Comparison of ENCODE assay signal across 9 cellular contexts in the genomic region with DNA sequence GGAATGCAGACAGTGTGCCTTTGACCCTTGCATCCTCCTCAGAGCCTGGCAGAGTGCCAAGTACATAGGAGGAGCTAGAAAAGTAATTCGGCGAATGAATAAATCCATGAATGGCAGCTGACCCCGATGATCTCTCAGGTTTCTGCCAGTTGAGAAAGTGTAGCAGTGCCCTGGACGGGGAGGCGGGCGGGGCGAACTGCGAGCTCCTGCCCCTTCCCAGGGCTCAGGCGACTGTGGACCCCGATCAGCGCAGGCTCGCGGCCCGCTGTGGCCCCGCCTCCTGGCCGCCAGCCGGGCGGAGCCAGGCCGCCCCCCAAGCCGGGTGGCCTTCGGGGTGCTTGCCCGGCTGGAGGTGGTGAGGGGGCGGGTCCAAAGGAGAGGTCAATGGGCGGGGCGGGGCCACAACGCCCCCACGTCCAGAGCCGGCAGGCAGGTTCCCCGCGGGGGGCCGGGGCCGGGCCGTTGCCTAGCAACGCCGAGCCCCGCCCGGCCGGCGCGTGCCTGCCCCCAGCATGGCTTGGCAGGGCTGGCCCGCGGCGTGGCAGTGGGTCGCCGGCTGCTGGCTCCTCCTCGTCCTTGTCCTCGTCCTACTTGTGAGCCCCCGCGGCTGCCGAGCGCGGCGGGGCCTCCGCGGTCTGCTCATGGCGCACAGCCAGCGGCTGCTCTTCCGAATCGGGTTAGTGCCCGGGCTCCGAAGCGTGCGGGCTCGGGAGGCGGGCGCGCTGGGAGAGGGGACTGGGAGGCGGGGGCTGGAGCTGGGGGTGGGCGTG. TPM values are rescaled to one million over a fixed set of nuclear protein-coding genes. Genes with fewer than 3 reads are reported as not detected.
A peak's percentile ranks its signal among the peaks of the same experiment; 100 is the strongest.
DNase-seq lines count a peak whose midpoint lies in the region; ATAC-seq, FAIRE-seq and TF ChIP-seq lines count a peak whose summit lies in the region.
"Had no signal": no experiment of that assay in that cellular context is flagged by ENCODE, and none has a peak within 500 bp of the region (broad histone marks: within the 10 kb centered on the region; RNA-seq: fewer than 3 reads in every experiment).

No MANE protein-coding gene starts in this region.

- H2AK5ac ChIP-seq in H1 (ENCODE audit: low read depth, low read length) (no peak overlapping the region), mesendoderm (ENCODE audit: low read length) (no peak overlapping the region)

- H3K27me3 Mint-ChIP-seq in activated CD8-positive, alpha-beta T cell treated with anti-CD3 and anti-CD28 coated beads for 36 hours, result no peaks in the 10 kb centered on the region

- peak overlapping the region; percentile 94 to 98 for H3K4me2 ChIP-seq in H1 (ENCODE audit: insufficient read depth in 1 of 2, low read depth in 2 of 2, low read length in 2 of 2)
- H3K4me2 ChIP-seq in mesendoderm (ENCODE audit: low read length), result peak overlapping the region; percentile 73

- no peak for TF ChIP-seq RAD21 in H1 (IDR thresholded peaks at IDR 0.05 in 1 of 2, conservative IDR thresholded peaks at IDR 0.05 in 1 of 2; ENCODE audit: low read depth in 2 of 2, low read length in 2 of 2)

- TF ChIP-seq EP300 in H1 (IDR thresholded peaks at IDR 0.05; ENCODE audit: borderline replicate concordance in 1 of 2, low read depth in 2 of 2, low read length in 2 of 2), result peak in 1 of 2 experiments; percentile 15; a peak in 1 of 3 replicates

- H2BK15ac ChIP-seq in H1 (ENCODE audit: low read length) (0 out of 2 replicates have a peak overlapping the region, but pooled peaks have one; percentile 88), mesendoderm (replicated peaks; ENCODE audit: low read depth) (no peak overlapping the region)

- peak overlapping the region; percentile 80 for H2BK12ac ChIP-seq in H1 (ENCODE audit: low read depth, low read length)

- peaks cover 31% of the 10 kb centered on the region for H3K4me1 Mint-ChIP-seq in activated CD8-positive, alpha-beta T cell treated with anti-CD3 and anti-CD28 coated beads for 36 hours (ENCODE audit: low read depth)

- H2BK120ac ChIP-seq in H1 (replicated peaks; ENCODE audit: low read depth, low read length) (no peak overlapping the region), mesendoderm (ENCODE audit: low read depth, low read length) (no peak overlapping the region)

- peak; percentile 88 for DNase-seq in BE2C
- DNase-seq in NCI-H524 treated with DMSO at 0.1 percent for 48 hours (lab: John Stamatoyannopoulos, UW), result peak; percentile 32
- peak; percentile 50 for DNase-seq in activated CD8-positive, alpha-beta T cell treated with anti-CD3 and anti-CD28 coated beads for 36 hours
- DNase-seq in H1 (ENCODE audit: low read depth in 1 of 2, low spot score in 2 of 2), result peak; percentile 79 to 95
- DNase-seq in mesendoderm, result peak; percentile 92
- DNase-seq in stimulated activated CD8-positive, alpha-beta memory T cell treated with anti-CD3 and anti-CD28 coated beads, Interleukin-15, amount 100 ng/mL, for 24 hours (ENCODE audit: low read depth), result peak; percentile 18

- CTCF ChIA-PET in activated CD8-positive, alpha-beta T cell treated with anti-CD3 and anti-CD28 coated beads for 36 hours (lab: Charles Lee), result interaction anchor here (0.8 to 2.2 kb wide), 4 partner anchors 20 to 131 kb away, joined by 3 to 7 read pairs (median 4); partner anchors contain the start of gene CATIP
- CTCF ChIA-PET in H1 (lab: Charles Lee; ENCODE audit: partially characterized antibody), result interaction anchor here (0.5 to 5.8 kb wide), 12 partner anchors 11 to 82 kb away, joined by 3 to 39 read pairs (median 4); partner anchors contain the start of gene CATIP

- H2BK5ac ChIP-seq in H1 (ENCODE audit: low read depth, low read length) (peak overlapping the region; percentile 84; the same call in 1 of the 2 replicates), mesendoderm (ENCODE audit: low read length) (no peak overlapping the region)

- H3K14ac ChIP-seq in H1 (ENCODE audit: insufficient read length), result no peak overlapping the region

- FAIRE-seq in H1 (lab: Jason Lieb, UNC), result no peak

- intact Hi-C loops in activated CD8-positive, alpha-beta T cell treated with anti-CD3 and anti-CD28 coated beads for 36 hours (cut with micrococcal nuclease), result no loop called here

- H3K9me3 ChIP-seq in BE2C, result no peaks in the 10 kb centered on the region
- H3K9me3 ChIP-seq in H1 (ENCODE audit: insufficient read depth in 2 of 2, low read depth in 1 of 2, low read length in 1 of 2), result no peaks in the 10 kb centered on the region

- no peaks in the 10 kb centered on the region for H3K79me1 ChIP-seq in H1 (ENCODE audit: low read depth, low read length)
- no peaks in the 10 kb centered on the region for H3K79me1 ChIP-seq in mesendoderm (ENCODE audit: low read length)

- H3K4me1 ChIP-seq in BE2C, result peaks cover 27% of the 10 kb centered on the region
- peaks cover 5 to 28% (median 20%) of the 10 kb centered on the region in 4 experiments for H3K4me1 ChIP-seq in H1 (replicated peaks in 1 of 4; ENCODE audit: control insufficient read depth in 3 of 4, insufficient read depth in 4 of 4, low read length in 3 of 4)
- H3K4me1 ChIP-seq in mesendoderm (ENCODE audit: control insufficient read depth, low read depth, low read length), result peaks cover 11% of the 10 kb centered on the region

- peak overlapping the region; percentile 68 for H4K91ac ChIP-seq in H1 (replicated peaks; ENCODE audit: insufficient read length, low read length)

- H3K23ac ChIP-seq in H1 (ENCODE audit: insufficient read length), result no peak overlapping the region
- H3K23ac ChIP-seq in mesendoderm (ENCODE audit: low read length), result no peak overlapping the region

- no peaks in the 10 kb centered on the region for H3K36me3 Mint-ChIP-seq in activated CD8-positive, alpha-beta T cell treated with anti-CD3 and anti-CD28 coated beads for 36 hours (ENCODE audit: low read depth)

- H4K20me1 ChIP-seq in H1 (replicated peaks in 1 of 2; ENCODE audit: control insufficient read depth in 1 of 2, insufficient read depth in 2 of 2, low read length in 2 of 2), result no peaks in the 10 kb centered on the region

- TF ChIP-seq CTCF in BE2C (IDR thresholded peaks at IDR 0.05; ENCODE audit: low read depth, low read length) (no peak), H1 (IDR thresholded peaks at IDR 0.05; ENCODE audit: control extremely low read depth in 1 of 3, insufficient read depth in 1 of 3, low read depth in 1 of 3, low read length in 3 of 3) (no peak; a peak in 1 of 4 replicates)
- TF ChIP-seq CTCF in activated CD8-positive, alpha-beta T cell treated with anti-CD3 and anti-CD28 coated beads for 36 hours (IDR thresholded peaks at IDR 0.05), result no peak

- peak overlapping the region; percentile 28; the same call in 1 of the 2 replicates for H2AFZ ChIP-seq in H1 (ENCODE audit: low read length)

- POLR2A ChIA-PET in activated CD8-positive, alpha-beta T cell treated with anti-CD3 and anti-CD28 coated beads for 36 hours (lab: Charles Lee), result interaction anchor here (0.7 to 1.5 kb wide), 2 partner anchors 13 to 21 kb away, joined by 4 to 5 read pairs; no protein-coding TSS in a partner anchor
- POLR2A ChIA-PET in H1 (lab: Charles Lee; ENCODE audit: partially characterized antibody), result interaction anchor here (0.6 to 2.5 kb wide), 14 partner anchors 10 to 99 kb away, joined by 3 to 13 read pairs (median 4); partner anchors contain the start of genes AAMP and PNKD

- peak; percentile 81 for ATAC-seq in HG03432 (IDR thresholded peaks at IDR 0.05; ENCODE audit: unreplicated experiment)
- ATAC-seq in activated CD8-positive, alpha-beta T cell treated with anti-CD3 and anti-CD28 coated beads for 36 hours, result peak; percentile 78

- no peak overlapping the region for H2BK20ac ChIP-seq in H1 (ENCODE audit: low read length)

- H3K56ac ChIP-seq in H1 (replicated peaks; ENCODE audit: insufficient read length, low read depth, low read length) (no peak overlapping the region), mesendoderm (ENCODE audit: low read length) (peak overlapping the region; percentile 95)

- H4K5ac ChIP-seq in H1 (ENCODE audit: insufficient read length, low read depth, low read length), result peak overlapping the region; percentile 96
- H4K5ac ChIP-seq in mesendoderm (ENCODE audit: low read length), result no peak overlapping the region

- TF ChIP-seq POLR2A in GM19193 (IDR thresholded peaks at IDR 0.05; ENCODE audit: extremely low read depth, insufficient read depth, insufficient read length) (peak; percentile 50), H1 (IDR thresholded peaks at IDR 0.05; ENCODE audit: control extremely low read depth in 1 of 2, low read depth in 2 of 2, low read length in 2 of 2) (peak in 1 of 2 experiments; percentile 38; a peak in 1 of 3 replicates)

- 3% methylated on average over 22 of the region's 69 CpGs; no CpG with 5 or more reads in 1 of the 2 experiments for WGBS in H1 (ENCODE audit: extremely low coverage in 1 of 2, insufficient coverage in 1 of 2, insufficient read length in 1 of 2, insufficient replicate concordance in 2 of 2, low coverage in 1 of 2, low lambda C conversion rate in 2 of 2, missing lambda C conversion rate in 1 of 2), 2 experiments
- WGBS in mesendoderm (ENCODE audit: extremely low coverage, insufficient coverage, low lambda C conversion rate), result no CpG with 5 or more reads among the region's 69 CpGs

- no peak overlapping the region for H3K27ac Mint-ChIP-seq in activated CD8-positive, alpha-beta T cell treated with anti-CD3 and anti-CD28 coated beads for 36 hours

- H4K8ac ChIP-seq in H1 (ENCODE audit: extremely low read depth, insufficient read depth, low read length), result peak overlapping the region; percentile 82; the same call in 1 of the 2 replicates
- no peak overlapping the region for H4K8ac ChIP-seq in mesendoderm (ENCODE audit: low read depth, low read length)

- H3K27me3 ChIP-seq in BE2C (no peaks in the 10 kb centered on the region), H1 (replicated peaks in 1 of 4; ENCODE audit: control insufficient read depth in 3 of 4, extremely low read depth in 1 of 4, insufficient read depth in 3 of 4, low read length in 3 of 4) (no peaks in the 10 kb centered on the region), mesendoderm (ENCODE audit: insufficient read depth, low read length, poor library complexity) (no peaks in the 10 kb centered on the region)

- H3K9me3 Mint-ChIP-seq in activated CD8-positive, alpha-beta T cell treated with anti-CD3 and anti-CD28 coated beads for 36 hours, result no peaks in the 10 kb centered on the region

- H3K79me2 ChIP-seq in H1 (ENCODE audit: control insufficient read depth in 1 of 2, insufficient read depth in 2 of 2, low read length in 2 of 2) (no peaks in the 10 kb centered on the region), mesendoderm (ENCODE audit: control insufficient read depth, insufficient read depth, low read length) (no peaks in the 10 kb centered on the region)

- H3K27ac ChIP-seq in H1 (ENCODE audit: low read depth, low read length) (no peak overlapping the region), mesendoderm (ENCODE audit: low read depth, low read length) (peak overlapping the region; percentile 68)

- H3K18ac ChIP-seq in H1 (ENCODE audit: extremely low read depth, low read length) (peak overlapping the region; percentile 96), mesendoderm (ENCODE audit: low read length) (peak overlapping the region; percentile 57)

- no peaks in the 10 kb centered on the region for H3K36me3 ChIP-seq in BE2C
- no peaks in the 10 kb centered on the region for H3K36me3 ChIP-seq in H1 (ENCODE audit: control insufficient read depth in 2 of 4, insufficient read depth in 4 of 4, low read length in 3 of 4)
- no peaks in the 10 kb centered on the region for H3K36me3 ChIP-seq in mesendoderm (ENCODE audit: control insufficient read depth, insufficient read depth, low read length)

- no peak overlapping the region for H3K4ac ChIP-seq in H1 (replicated peaks; ENCODE audit: insufficient read length, low read depth, low read length)
- H3K4ac ChIP-seq in mesendoderm (ENCODE audit: low read depth, low read length), result no peak overlapping the region

- H3K9ac ChIP-seq in H1 (replicated peaks in 1 of 4; ENCODE audit: extremely low read depth in 1 of 4, low read depth in 3 of 4, low read length in 3 of 4), result peak overlapping the region in 2 of 4 experiments; percentile 38 to 45; a peak in 2 of 7 replicates
- peak overlapping the region; percentile 75 for H3K9ac ChIP-seq in mesendoderm (ENCODE audit: low read length)

- peaks cover 12% of the 10 kb centered on the region; the same call in 1 of the 2 replicates for H3K23me2 ChIP-seq in H1 (ENCODE audit: low read depth, low read length)

- peak overlapping the region; percentile 77 for H3K4me3 Mint-ChIP-seq in activated CD8-positive, alpha-beta T cell treated with anti-CD3 and anti-CD28 coated beads for 36 hours

- peak overlapping the region; percentile 68 for H3K4me3 ChIP-seq in BE2C (ENCODE audit: low read depth, low read length)
- H3K4me3 ChIP-seq in H1 (ENCODE audit: extremely low read depth in 1 of 4, insufficient read depth in 2 of 4, low read depth in 3 of 4, low read length in 4 of 4), result peak overlapping the region; percentile 65 to 81 (median 73)
- peak overlapping the region; percentile 69 for H3K4me3 ChIP-seq in mesendoderm (ENCODE audit: low read length)

RNA-seq across cellular contexts. Expression of gene TMBIM1, which starts 30.6 kb away (rescaled TPM):
- 3.5 TPM for polyA plus RNA-seq in BE2C (2012; ENCODE audit: insufficient read depth, insufficient read length, low read depth)
- total RNA-seq in activated CD8-positive, alpha-beta T cell treated with anti-CD3 and anti-CD28 coated beads for 36 hours, result 10 to 100 TPM; 53.5 to 57.9 TPM
- 22.1 and 24.5 TPM in 2 replicates for total RNA-seq in H1 (2021; fragmentation: NEBNext Ultra II Directional; extraction: Animal tissue kit (Norgen Biotek cat#: 25700))
- 36.8 and 43.6 TPM in 2 replicates for polyA plus RNA-seq in H1 (2011; rRNA removed)
- polyA plus RNA-seq in H1 (2011; cell fraction: cytosol; rRNA removed), result 23.4 TPM
- 42.4 TPM for polyA plus RNA-seq in H1 (2011; cell fraction: nucleus; rRNA removed)
- polyA plus RNA-seq in H1 (2012, experiment 1 of 2), result 24.9 to 38.2 TPM (median 34.3 TPM) in 4 replicates
- polyA plus RNA-seq in H1 (2012, experiment 2 of 2), result 42.7 TPM
- 36.6 TPM for polyA plus RNA-seq in H1 (2013, experiment 1 of 2)
- 40.2 TPM for polyA plus RNA-seq in H1 (2013, experiment 2 of 2)
- 37.0 and 45.4 TPM in 2 replicates for polyA minus RNA-seq in H1 (2011; rRNA and poly(A)+ RNA removed)
- 12.4 TPM for polyA minus RNA-seq in H1 (2011; cell fraction: cytosol; rRNA and poly(A)+ RNA removed)
- polyA minus RNA-seq in H1 (2011; cell fraction: nucleus; rRNA and poly(A)+ RNA removed), result 11.7 TPM
- polyA plus RNA-seq in mesendoderm (2013, experiment 1 of 2), result 20.7 TPM
- 17.9 TPM for polyA plus RNA-seq in mesendoderm (2013, experiment 2 of 2)

RNA-seq across cellular contexts. Expression of gene CATIP, which starts 33.7 kb away (rescaled TPM):
- not detected for polyA plus RNA-seq in BE2C (2012; ENCODE audit: insufficient read depth, insufficient read length, low read depth)
- not detected for total RNA-seq in activated CD8-positive, alpha-beta T cell treated with anti-CD3 and anti-CD28 coated beads for 36 hours
- not detected in 2 replicates for total RNA-seq in H1 (2021; fragmentation: NEBNext Ultra II Directional; extraction: Animal tissue kit (Norgen Biotek cat#: 25700))
- polyA plus RNA-seq in H1 (2011; rRNA removed), result not detected in 2 replicates
- 0.27 TPM for polyA plus RNA-seq in H1 (2011; cell fraction: cytosol; rRNA removed)
- 0.87 TPM for polyA plus RNA-seq in H1 (2011; cell fraction: nucleus; rRNA removed)
- 0.16 to 0.34 TPM in 2 of 4 replicates, not detected in the others for polyA plus RNA-seq in H1 (2012, experiment 1 of 2)
- not detected for polyA plus RNA-seq in H1 (2012, experiment 2 of 2)
- polyA plus RNA-seq in H1 (2013, experiment 1 of 2), result not detected
- 0.07 TPM for polyA plus RNA-seq in H1 (2013, experiment 2 of 2)
- 0.60 TPM in 1 of 2 replicates, not detected in the other for polyA minus RNA-seq in H1 (2011; rRNA and poly(A)+ RNA removed)
- polyA minus RNA-seq in H1 (2011; cell fraction: cytosol; rRNA and poly(A)+ RNA removed), result not detected
- not detected for polyA minus RNA-seq in H1 (2011; cell fraction: nucleus; rRNA and poly(A)+ RNA removed)
- not detected for polyA plus RNA-seq in mesendoderm (2013, experiment 1 of 2)
- polyA plus RNA-seq in mesendoderm (2013, experiment 2 of 2), result not detected
- total RNA-seq: T-helper 1 cell treated with Interleukin-12 subunit alpha and Interleukin-12 subunit beta and Interleukin-4 antibody, amounts not matched to agents 30 ng/mL and 1 ng/mL, for 36 hours had no signal

RNA-seq across cellular contexts. Expression of gene PNKD, which starts 52.6 kb away (rescaled TPM):
- 212 TPM for polyA plus RNA-seq in BE2C (2012; ENCODE audit: insufficient read depth, insufficient read length, low read depth)
- 10 to 100 TPM; 19.8 to 24.4 TPM for total RNA-seq in activated CD8-positive, alpha-beta T cell treated with anti-CD3 and anti-CD28 coated beads for 36 hours
- 43.9 and 44.4 TPM in 2 replicates for total RNA-seq in H1 (2021; fragmentation: NEBNext Ultra II Directional; extraction: Animal tissue kit (Norgen Biotek cat#: 25700))
- polyA plus RNA-seq in H1 (2011; rRNA removed), result 65.4 and 83.4 TPM in 2 replicates
- polyA plus RNA-seq in H1 (2011; cell fraction: cytosol; rRNA removed), result 61.9 TPM
- 67.0 TPM for polyA plus RNA-seq in H1 (2011; cell fraction: nucleus; rRNA removed)
- 53.5 to 61.6 TPM (median 57.9 TPM) in 4 replicates for polyA plus RNA-seq in H1 (2012, experiment 1 of 2)
- 48.8 TPM for polyA plus RNA-seq in H1 (2012, experiment 2 of 2)
- 55.6 TPM for polyA plus RNA-seq in H1 (2013, experiment 1 of 2)
- polyA plus RNA-seq in H1 (2013, experiment 2 of 2), result 58.0 TPM
- polyA minus RNA-seq in H1 (2011; rRNA and poly(A)+ RNA removed), result 15.9 and 16.8 TPM in 2 replicates
- polyA minus RNA-seq in H1 (2011; cell fraction: cytosol; rRNA and poly(A)+ RNA removed), result 5.7 TPM
- 13.5 TPM for polyA minus RNA-seq in H1 (2011; cell fraction: nucleus; rRNA and poly(A)+ RNA removed)
- polyA plus RNA-seq in mesendoderm (2013, experiment 1 of 2), result 36.7 TPM
- 36.3 TPM for polyA plus RNA-seq in mesendoderm (2013, experiment 2 of 2)

RNA-seq across cellular contexts. Expression of gene AAMP, which starts 53.0 kb away (rescaled TPM):
- 322 TPM for polyA plus RNA-seq in BE2C (2012; ENCODE audit: insufficient read depth, insufficient read length, low read depth)
- total RNA-seq in activated CD8-positive, alpha-beta T cell treated with anti-CD3 and anti-CD28 coated beads for 36 hours, result 10 to 100 TPM; 75.8 to 82.8 TPM
- 119 and 125 TPM in 2 replicates for total RNA-seq in H1 (2021; fragmentation: NEBNext Ultra II Directional; extraction: Animal tissue kit (Norgen Biotek cat#: 25700))
- 119 and 192 TPM in 2 replicates for polyA plus RNA-seq in H1 (2011; rRNA removed)
- 160 TPM for polyA plus RNA-seq in H1 (2011; cell fraction: cytosol; rRNA removed)
- polyA plus RNA-seq in H1 (2011; cell fraction: nucleus; rRNA removed), result 186 TPM
- 134 to 150 TPM (median 145 TPM) in 4 replicates for polyA plus RNA-seq in H1 (2012, experiment 1 of 2)
- polyA plus RNA-seq in H1 (2012, experiment 2 of 2), result 97.6 TPM
- polyA plus RNA-seq in H1 (2013, experiment 1 of 2), result 53.4 TPM
- 54.8 TPM for polyA plus RNA-seq in H1 (2013, experiment 2 of 2)
- polyA minus RNA-seq in H1 (2011; rRNA and poly(A)+ RNA removed), result 67.0 and 74.5 TPM in 2 replicates
- polyA minus RNA-seq in H1 (2011; cell fraction: cytosol; rRNA and poly(A)+ RNA removed), result 57.8 TPM
- polyA minus RNA-seq in H1 (2011; cell fraction: nucleus; rRNA and poly(A)+ RNA removed), result 29.8 TPM
- polyA plus RNA-seq in mesendoderm (2013, experiment 1 of 2), result 63.9 TPM
- 62.4 TPM for polyA plus RNA-seq in mesendoderm (2013, experiment 2 of 2)

RNA-seq across cellular contexts. Expression of gene SLC11A1, which starts 59.1 kb away (rescaled TPM):
- polyA plus RNA-seq in BE2C (2012; ENCODE audit: insufficient read depth, insufficient read length, low read depth), result 1.4 TPM
- under 1 TPM; 0.13 to 0.23 TPM for total RNA-seq in activated CD8-positive, alpha-beta T cell treated with anti-CD3 and anti-CD28 coated beads for 36 hours
- 0.21 and 0.43 TPM in 2 replicates for total RNA-seq in H1 (2021; fragmentation: NEBNext Ultra II Directional; extraction: Animal tissue kit (Norgen Biotek cat#: 25700))
- polyA plus RNA-seq in H1 (2011; rRNA removed), result 0.13 and 0.20 TPM in 2 replicates
- polyA plus RNA-seq in H1 (2011; cell fraction: cytosol; rRNA removed), result 0.05 TPM
- 0.36 TPM for polyA plus RNA-seq in H1 (2011; cell fraction: nucleus; rRNA removed)
- 0.07 to 0.27 TPM (median 0.08 TPM) in 3 of 4 replicates, not detected in the other for polyA plus RNA-seq in H1 (2012, experiment 1 of 2)
- 0.07 TPM for polyA plus RNA-seq in H1 (2012, experiment 2 of 2)
- polyA plus RNA-seq in H1 (2013, experiment 1 of 2), result 0.12 TPM
- 0.09 TPM for polyA plus RNA-seq in H1 (2013, experiment 2 of 2)
- 0.05 TPM in 1 of 2 replicates, not detected in the other for polyA minus RNA-seq in H1 (2011; rRNA and poly(A)+ RNA removed)
- polyA minus RNA-seq in H1 (2011; cell fraction: cytosol; rRNA and poly(A)+ RNA removed), result not detected
- 1.3 TPM for polyA minus RNA-seq in H1 (2011; cell fraction: nucleus; rRNA and poly(A)+ RNA removed)
- 0.04 TPM for polyA plus RNA-seq in mesendoderm (2013, experiment 1 of 2)
- polyA plus RNA-seq in mesendoderm (2013, experiment 2 of 2), result 0.04 TPM

Comparison
In these comparisons a context has a peak if more than half of its experiments do, and no peak if none do; other contexts are left out.
1. DNase-seq: peak in every context shown above with its lines; median percentile 92 in mesendoderm; 88 in BE2C; 87 in H1; 50 in activated CD8-positive, alpha-beta T cell treated with anti-CD3 and anti-CD28 coated beads for 36 hours; 32 in NCI-H524 treated with DMSO at 0.1 percent for 48 hours; 18 in stimulated activated CD8-positive, alpha-beta memory T cell treated with anti-CD3 and anti-CD28 coated beads, Interleukin-15, amount 100 ng/mL, for 24 hours.